In the genomic region with DNA sequence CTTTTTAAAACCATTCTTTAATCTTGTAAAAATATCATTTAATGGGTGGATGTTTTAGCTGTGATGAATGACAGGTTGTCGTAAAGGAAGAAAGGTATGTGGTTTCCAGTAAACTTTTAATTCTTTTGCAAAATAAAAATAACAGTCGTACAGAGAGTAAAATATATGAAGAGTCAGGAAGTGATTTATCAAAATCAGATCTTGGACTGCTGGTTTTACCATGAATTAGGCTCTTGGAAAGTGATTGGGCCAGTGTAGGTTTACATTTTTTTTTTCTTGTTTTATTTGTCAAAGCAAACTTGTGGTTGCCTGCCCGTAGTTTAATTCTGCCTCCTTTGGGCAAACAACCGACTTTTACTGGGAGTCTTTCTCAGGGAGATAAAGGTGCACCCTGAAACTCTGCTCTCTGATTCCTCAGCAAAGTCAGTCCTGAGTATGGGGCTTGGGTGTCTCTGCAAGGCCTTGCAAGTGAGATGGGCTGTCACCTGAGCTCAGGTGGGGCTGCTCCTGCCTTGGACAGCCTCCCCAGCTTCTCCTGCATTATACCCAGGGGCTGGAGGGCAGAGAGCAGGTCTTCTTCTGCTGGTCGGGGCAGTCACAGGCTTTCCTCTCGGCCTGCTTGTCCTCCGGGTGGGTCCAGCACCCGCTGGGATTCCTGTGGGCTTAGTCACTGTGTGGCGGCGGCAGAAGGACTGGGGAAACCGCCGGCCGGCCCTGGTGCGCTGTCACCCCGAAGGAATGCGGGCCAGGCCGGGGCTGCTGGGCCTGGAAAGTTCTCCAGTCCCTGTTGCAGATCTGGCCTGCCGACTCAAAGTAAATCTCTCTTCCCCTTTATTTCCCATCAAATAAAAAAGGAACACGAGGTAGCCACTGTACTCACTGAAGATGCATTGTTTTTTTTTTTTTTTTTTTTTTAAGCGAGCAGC, we compare ENCODE assay signal across 1 cellular context.
TF ChIP-seq lines count a peak whose summit lies in the region.

No MANE protein-coding gene starts in this region.

TF ChIP-seq in HepG2, 621 proteins besides CTCF, POLR2A, EP300 and RAD21 (continued from another document and continues in another):
- TF ChIP-seq ZNF362 (CRISPR knock-in tag; IDR thresholded peaks at IDR 0.05; ENCODE audit: borderline replicate concordance) (0 out of 2 replicates have a peak, but pooled peaks have one; percentile 14), CEBPG (CRISPR knock-in tag; IDR thresholded peaks at IDR 0.05) (no peak), SP2 (CRISPR knock-in tag; IDR thresholded peaks at IDR 0.05) (no peak), ZNF570 (CRISPR knock-in tag; IDR thresholded peaks at IDR 0.05; ENCODE audit: borderline replicate concordance) (no peak), ZNF766 (CRISPR knock-in tag; IDR thresholded peaks at IDR 0.05; ENCODE audit: borderline replicate concordance) (no peak), MAX (IDR thresholded peaks at IDR 0.05) (peak; percentile 47; the same call in 1 of the 2 replicates), CENPT (CRISPR knock-in tag; IDR thresholded peaks at IDR 0.05; ENCODE audit: low read depth) (no peak), MED8 (CRISPR knock-in tag; IDR thresholded peaks at IDR 0.05; ENCODE audit: insufficient replicate concordance) (no peak), NFKB2 (CRISPR knock-in tag; IDR thresholded peaks at IDR 0.05; ENCODE audit: borderline replicate concordance) (peak; percentile 58; the same call in 1 of the 2 replicates), ZNF296 (CRISPR knock-in tag; conservative IDR thresholded peaks at IDR 0.05) (no peak), TEAD3 (CRISPR knock-in tag; optimal IDR thresholded peaks at IDR 0.05; ENCODE audit: borderline replicate concordance) (peak; percentile 95), AGO2 (optimal IDR thresholded peaks at IDR 0.05; ENCODE audit: low read depth, low read length) (peak; percentile 22), ZNF672 (CRISPR knock-in tag; IDR thresholded peaks at IDR 0.05) (no peak), NR1H2 (CRISPR knock-in tag; IDR thresholded peaks at IDR 0.05; ENCODE audit: borderline replicate concordance, low read depth) (no peak), YEATS2 (CRISPR knock-in tag; IDR thresholded peaks at IDR 0.05; ENCODE audit: borderline replicate concordance) (no peak), RFXAP (CRISPR knock-in tag; IDR thresholded peaks at IDR 0.05; ENCODE audit: borderline replicate concordance) (no peak), HNRNPL (IDR thresholded peaks at IDR 0.05; ENCODE audit: low read depth, low read length) (peak; percentile 73; the same call in 1 of the 2 replicates), ZFP62 (CRISPR knock-in tag; IDR thresholded peaks at IDR 0.05) (no peak), ATF4 (CRISPR knock-in tag; IDR thresholded peaks at IDR 0.05) (no peak), ATF5 (CRISPR knock-in tag; IDR thresholded peaks at IDR 0.05; ENCODE audit: low read depth) (no peak), ZNF788 (CRISPR knock-in tag; IDR thresholded peaks at IDR 0.05; ENCODE audit: borderline replicate concordance) (peak; percentile 53; the same call in 1 of the 2 replicates), SAFB2 (CRISPR knock-in tag; IDR thresholded peaks at IDR 0.05; ENCODE audit: borderline replicate concordance, low read depth) (no peak), ZNF367 (CRISPR knock-in tag; IDR thresholded peaks at IDR 0.05; ENCODE audit: borderline replicate concordance) (no peak), ZNF772 (CRISPR knock-in tag; IDR thresholded peaks at IDR 0.05) (peak; percentile 62; the same call in 1 of the 2 replicates), MYNN (CRISPR knock-in tag; IDR thresholded peaks at IDR 0.05; ENCODE audit: low read depth) (no peak), NFKBIZ (CRISPR knock-in tag; IDR thresholded peaks at IDR 0.05) (no peak; the same call in 1 of the 2 replicates), UBTF (CRISPR knock-in tag; IDR thresholded peaks at IDR 0.05) (peak; percentile 97), JDP2 (CRISPR knock-in tag; IDR thresholded peaks at IDR 0.05; ENCODE audit: borderline replicate concordance) (no peak), MTA3 (CRISPR knock-in tag; IDR thresholded peaks at IDR 0.05) (no peak), ZNF496 (CRISPR knock-in tag; IDR thresholded peaks at IDR 0.05; ENCODE audit: insufficient replicate concordance) (no peak), ZNF333 (CRISPR knock-in tag; IDR thresholded peaks at IDR 0.05; ENCODE audit: borderline replicate concordance) (no peak), ZNF34 (CRISPR knock-in tag; IDR thresholded peaks at IDR 0.05; ENCODE audit: borderline replicate concordance) (no peak), ZIK1 (CRISPR knock-in tag; IDR thresholded peaks at IDR 0.05; ENCODE audit: borderline replicate concordance, low read depth) (no peak), RXRB (CRISPR knock-in tag; IDR thresholded peaks at IDR 0.05; ENCODE audit: borderline replicate concordance) (peak; percentile 58; the same call in 1 of the 2 replicates), ZNF264 (CRISPR knock-in tag; IDR thresholded peaks at IDR 0.05) (peak; percentile 55), IRF9 (CRISPR knock-in tag; IDR thresholded peaks at IDR 0.05; ENCODE audit: borderline replicate concordance) (no peak)
- TF ChIP-seq, protein P1, sequence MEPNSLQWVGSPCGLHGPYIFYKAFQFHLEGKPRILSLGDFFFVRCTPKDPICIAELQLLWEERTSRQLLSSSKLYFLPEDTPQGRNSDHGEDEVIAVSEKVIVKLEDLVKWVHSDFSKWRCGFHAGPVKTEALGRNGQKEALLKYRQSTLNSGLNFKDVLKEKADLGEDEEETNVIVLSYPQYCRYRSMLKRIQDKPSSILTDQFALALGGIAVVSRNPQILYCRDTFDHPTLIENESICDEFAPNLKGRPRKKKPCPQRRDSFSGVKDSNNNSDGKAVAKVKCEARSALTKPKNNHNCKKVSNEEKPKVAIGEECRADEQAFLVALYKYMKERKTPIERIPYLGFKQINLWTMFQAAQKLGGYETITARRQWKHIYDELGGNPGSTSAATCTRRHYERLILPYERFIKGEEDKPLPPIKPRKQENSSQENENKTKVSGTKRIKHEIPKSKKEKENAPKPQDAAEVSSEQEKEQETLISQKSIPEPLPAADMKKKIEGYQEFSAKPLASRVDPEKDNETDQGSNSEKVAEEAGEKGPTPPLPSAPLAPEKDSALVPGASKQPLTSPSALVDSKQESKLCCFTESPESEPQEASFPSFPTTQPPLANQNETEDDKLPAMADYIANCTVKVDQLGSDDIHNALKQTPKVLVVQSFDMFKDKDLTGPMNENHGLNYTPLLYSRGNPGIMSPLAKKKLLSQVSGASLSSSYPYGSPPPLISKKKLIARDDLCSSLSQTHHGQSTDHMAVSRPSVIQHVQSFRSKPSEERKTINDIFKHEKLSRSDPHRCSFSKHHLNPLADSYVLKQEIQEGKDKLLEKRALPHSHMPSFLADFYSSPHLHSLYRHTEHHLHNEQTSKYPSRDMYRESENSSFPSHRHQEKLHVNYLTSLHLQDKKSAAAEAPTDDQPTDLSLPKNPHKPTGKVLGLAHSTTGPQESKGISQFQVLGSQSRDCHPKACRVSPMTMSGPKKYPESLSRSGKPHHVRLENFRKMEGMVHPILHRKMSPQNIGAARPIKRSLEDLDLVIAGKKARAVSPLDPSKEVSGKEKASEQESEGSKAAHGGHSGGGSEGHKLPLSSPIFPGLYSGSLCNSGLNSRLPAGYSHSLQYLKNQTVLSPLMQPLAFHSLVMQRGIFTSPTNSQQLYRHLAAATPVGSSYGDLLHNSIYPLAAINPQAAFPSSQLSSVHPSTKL (CRISPR knock-in tag; IDR thresholded peaks at IDR 0.05) = peak; percentile 84
- TF ChIP-seq, protein P2, sequence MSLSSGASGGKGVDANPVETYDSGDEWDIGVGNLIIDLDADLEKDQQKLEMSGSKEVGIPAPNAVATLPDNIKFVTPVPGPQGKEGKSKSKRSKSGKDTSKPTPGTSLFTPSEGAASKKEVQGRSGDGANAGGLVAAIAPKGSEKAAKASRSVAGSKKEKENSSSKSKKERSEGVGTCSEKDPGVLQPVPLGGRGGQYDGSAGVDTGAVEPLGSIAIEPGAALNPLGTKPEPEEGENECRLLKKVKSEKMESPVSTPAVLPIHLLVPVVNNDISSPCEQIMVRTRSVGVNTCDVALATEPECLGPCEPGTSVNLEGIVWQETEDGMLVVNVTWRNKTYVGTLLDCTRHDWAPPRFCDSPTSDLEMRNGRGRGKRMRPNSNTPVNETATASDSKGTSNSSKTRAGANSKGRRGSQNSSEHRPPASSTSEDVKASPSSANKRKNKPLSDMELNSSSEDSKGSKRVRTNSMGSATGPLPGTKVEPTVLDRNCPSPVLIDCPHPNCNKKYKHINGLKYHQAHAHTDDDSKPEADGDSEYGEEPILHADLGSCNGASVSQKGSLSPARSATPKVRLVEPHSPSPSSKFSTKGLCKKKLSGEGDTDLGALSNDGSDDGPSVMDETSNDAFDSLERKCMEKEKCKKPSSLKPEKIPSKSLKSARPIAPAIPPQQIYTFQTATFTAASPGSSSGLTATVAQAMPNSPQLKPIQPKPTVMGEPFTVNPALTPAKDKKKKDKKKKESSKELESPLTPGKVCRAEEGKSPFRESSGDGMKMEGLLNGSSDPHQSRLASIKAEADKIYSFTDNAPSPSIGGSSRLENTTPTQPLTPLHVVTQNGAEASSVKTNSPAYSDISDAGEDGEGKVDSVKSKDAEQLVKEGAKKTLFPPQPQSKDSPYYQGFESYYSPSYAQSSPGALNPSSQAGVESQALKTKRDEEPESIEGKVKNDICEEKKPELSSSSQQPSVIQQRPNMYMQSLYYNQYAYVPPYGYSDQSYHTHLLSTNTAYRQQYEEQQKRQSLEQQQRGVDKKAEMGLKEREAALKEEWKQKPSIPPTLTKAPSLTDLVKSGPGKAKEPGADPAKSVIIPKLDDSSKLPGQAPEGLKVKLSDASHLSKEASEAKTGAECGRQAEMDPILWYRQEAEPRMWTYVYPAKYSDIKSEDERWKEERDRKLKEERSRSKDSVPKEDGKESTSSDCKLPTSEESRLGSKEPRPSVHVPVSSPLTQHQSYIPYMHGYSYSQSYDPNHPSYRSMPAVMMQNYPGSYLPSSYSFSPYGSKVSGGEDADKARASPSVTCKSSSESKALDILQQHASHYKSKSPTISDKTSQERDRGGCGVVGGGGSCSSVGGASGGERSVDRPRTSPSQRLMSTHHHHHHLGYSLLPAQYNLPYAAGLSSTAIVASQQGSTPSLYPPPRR (CRISPR knock-in tag; IDR thresholded peaks at IDR 0.05; ENCODE audit: borderline replicate concordance) = no peak; the same call in 1 of the 2 replicates
- TF ChIP-seq, protein P3, sequence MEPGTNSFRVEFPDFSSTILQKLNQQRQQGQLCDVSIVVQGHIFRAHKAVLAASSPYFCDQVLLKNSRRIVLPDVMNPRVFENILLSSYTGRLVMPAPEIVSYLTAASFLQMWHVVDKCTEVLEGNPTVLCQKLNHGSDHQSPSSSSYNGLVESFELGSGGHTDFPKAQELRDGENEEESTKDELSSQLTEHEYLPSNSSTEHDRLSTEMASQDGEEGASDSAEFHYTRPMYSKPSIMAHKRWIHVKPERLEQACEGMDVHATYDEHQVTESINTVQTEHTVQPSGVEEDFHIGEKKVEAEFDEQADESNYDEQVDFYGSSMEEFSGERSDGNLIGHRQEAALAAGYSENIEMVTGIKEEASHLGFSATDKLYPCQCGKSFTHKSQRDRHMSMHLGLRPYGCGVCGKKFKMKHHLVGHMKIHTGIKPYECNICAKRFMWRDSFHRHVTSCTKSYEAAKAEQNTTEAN (CRISPR knock-in tag; conservative IDR thresholded peaks at IDR 0.05) = 0 out of 2 replicates have a peak, but pooled peaks have one; percentile 27
- TF ChIP-seq, protein P4, sequence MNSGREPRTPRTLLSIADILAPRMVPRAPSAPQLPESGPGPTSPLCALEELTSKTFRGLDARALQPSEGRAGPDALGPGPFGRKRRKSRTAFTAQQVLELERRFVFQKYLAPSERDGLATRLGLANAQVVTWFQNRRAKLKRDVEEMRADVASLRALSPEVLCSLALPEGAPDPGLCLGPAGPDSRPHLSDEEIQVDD (CRISPR knock-in tag; IDR thresholded peaks at IDR 0.05; ENCODE audit: borderline replicate concordance) = no peak
